Comparison of ENCODE assay signal across 9 cellular contexts in genomic region chr9:123360161-123361085, GRCh38. TPM values are rescaled to one million over a fixed set of nuclear protein-coding genes. Genes with fewer than 3 reads are reported as not detected.
A peak's percentile ranks its signal among the peaks of the same experiment; 100 is the strongest.
DNase-seq lines count a peak whose midpoint lies in the region; ATAC-seq and TF ChIP-seq lines count a peak whose summit lies in the region.
"Had no signal": no experiment of that assay in that cellular context is flagged by ENCODE, and none has a peak within 500 bp of the region (broad histone marks: within the 10 kb centered on the region; RNA-seq: fewer than 3 reads in every experiment).

No MANE protein-coding gene starts in this region.

- CTCF ChIA-PET in activated CD8-positive, alpha-beta T cell treated with anti-CD3 and anti-CD28 coated beads for 36 hours (lab: Charles Lee): interaction anchor here (1.8 to 2.1 kb wide), 2 partner anchors 10 to 26 kb away, joined by 8 to 9 read pairs; no protein-coding TSS in a partner anchor

- intact Hi-C loops in activated CD8-positive, alpha-beta T cell treated with anti-CD3 and anti-CD28 coated beads for 36 hours (cut with micrococcal nuclease): no loop called here
- intact Hi-C loops in lower lobe of right lung (cut with DNase I): no loop called here
- intact Hi-C loops in vagina (cut with DNase I): no loop called here

- TF ChIP-seq CTCF in activated CD8-positive, alpha-beta T cell treated with anti-CD3 and anti-CD28 coated beads for 36 hours (IDR thresholded peaks at IDR 0.05): no peak
- TF ChIP-seq CTCF in lower lobe of right lung (IDR thresholded peaks at IDR 0.05): no peak
- no peak for TF ChIP-seq CTCF in vagina (IDR thresholded peaks at IDR 0.05)

- ATAC-seq in activated CD8-positive, alpha-beta T cell treated with anti-CD3 and anti-CD28 coated beads for 36 hours: peak; percentile 82
- ATAC-seq in lower lobe of right lung: peak; percentile 58 to 64
- no peak for ATAC-seq in GM21390 (IDR thresholded peaks at IDR 0.05; ENCODE audit: unreplicated experiment)

- H3K9me3 Mint-ChIP-seq in activated CD8-positive, alpha-beta T cell treated with anti-CD3 and anti-CD28 coated beads for 36 hours: no peaks in the 10 kb centered on the region
- H3K9me3 Mint-ChIP-seq: activated naive CD4-positive, alpha-beta T cell treated with anti-CD3 and anti-CD28 coated beads, Interleukin-2, amount 50 U/mL, for 72 hours had no signal

- no peaks in the 10 kb centered on the region for H3K27me3 ChIP-seq in lower lobe of right lung (ENCODE audit: low read depth)
- no peaks in the 10 kb centered on the region for H3K27me3 ChIP-seq in vagina

- no peaks in the 10 kb centered on the region for H3K9me3 ChIP-seq in lower lobe of right lung
- H3K9me3 ChIP-seq in vagina: no peaks in the 10 kb centered on the region

- peaks cover 5% of the 10 kb centered on the region for H3K4me1 ChIP-seq in lower lobe of right lung
- no peaks in the 10 kb centered on the region for H3K4me1 ChIP-seq in vagina

- TF ChIP-seq POLR2A in vagina (IDR thresholded peaks at IDR 0.05): no peak

- no peak overlapping the region for H3K4me3 Mint-ChIP-seq in activated CD8-positive, alpha-beta T cell treated with anti-CD3 and anti-CD28 coated beads for 36 hours

- DNase-seq in DMS53 (lab: John Stamatoyannopoulos, UW) (peak; percentile 90), HuH-7 (ENCODE audit: low spot score) (peak; percentile 99), lower lobe of right lung (peak; percentile 69), DMS79 treated with DMSO at 0.1 percent for 48 hours (lab: John Stamatoyannopoulos, UW) (no peak), vagina (ENCODE audit: extremely low spot score in 2 of 2) (no peak), T1000 (lab: John Stamatoyannopoulos, UW) (no peak)
- DNase-seq in activated CD8-positive, alpha-beta T cell treated with anti-CD3 and anti-CD28 coated beads for 36 hours: peak; percentile 80

- no peaks in the 10 kb centered on the region for H3K36me3 ChIP-seq in lower lobe of right lung
- H3K36me3 ChIP-seq in vagina: no peaks in the 10 kb centered on the region

- H3K27ac Mint-ChIP-seq in activated CD8-positive, alpha-beta T cell treated with anti-CD3 and anti-CD28 coated beads for 36 hours: no peak overlapping the region

- H3K27ac ChIP-seq in lower lobe of right lung (no peak overlapping the region), vagina (no peak overlapping the region)

- H3K4me3 ChIP-seq in lower lobe of right lung (no peak overlapping the region), vagina (no peak overlapping the region)

- POLR2A ChIA-PET in activated CD8-positive, alpha-beta T cell treated with anti-CD3 and anti-CD28 coated beads for 36 hours (lab: Charles Lee): interaction anchor here (1.1 kb wide), 1 partner anchor 21 kb away, joined by 3 read pairs; no protein-coding TSS in a partner anchor

- H3K4me1 Mint-ChIP-seq in activated CD8-positive, alpha-beta T cell treated with anti-CD3 and anti-CD28 coated beads for 36 hours (ENCODE audit: low read depth): peaks cover 13% of the 10 kb centered on the region

- no peaks in the 10 kb centered on the region for H3K36me3 Mint-ChIP-seq in activated CD8-positive, alpha-beta T cell treated with anti-CD3 and anti-CD28 coated beads for 36 hours (ENCODE audit: low read depth)
- H3K36me3 Mint-ChIP-seq: activated naive CD4-positive, alpha-beta T cell treated with anti-CD3 and anti-CD28 coated beads, Interleukin-2, amount 50 U/mL, for 72 hours had no signal

- peaks cover 6% of the 10 kb centered on the region for H3K27me3 Mint-ChIP-seq in activated CD8-positive, alpha-beta T cell treated with anti-CD3 and anti-CD28 coated beads for 36 hours

RNA-seq across cellular contexts. Expression of gene CRB2, which starts 4.4 kb away (rescaled TPM):
- under 1 TPM in 1 of 2 experiments, not detected in 1; 0.09 TPM for total RNA-seq in activated CD8-positive, alpha-beta T cell treated with anti-CD3 and anti-CD28 coated beads for 36 hours
- total RNA-seq in lower lobe of right lung (not detected), vagina (not detected)

Comparison
In these comparisons a context has a peak if more than half of its experiments do, and no peak if none do; other contexts are left out.
1. DNase-seq: peak in DMS53 (single experiment), HuH-7 (single experiment), activated CD8-positive, alpha-beta T cell treated with anti-CD3 and anti-CD28 coated beads for 36 hours (single experiment) and lower lobe of right lung (single experiment); none in DMS79 treated with DMSO at 0.1 percent for 48 hours (single experiment), vagina (0 of 2) and T1000 (single experiment).